Comparison of ENCODE assay signal across 14 cellular contexts in the genomic region with DNA sequence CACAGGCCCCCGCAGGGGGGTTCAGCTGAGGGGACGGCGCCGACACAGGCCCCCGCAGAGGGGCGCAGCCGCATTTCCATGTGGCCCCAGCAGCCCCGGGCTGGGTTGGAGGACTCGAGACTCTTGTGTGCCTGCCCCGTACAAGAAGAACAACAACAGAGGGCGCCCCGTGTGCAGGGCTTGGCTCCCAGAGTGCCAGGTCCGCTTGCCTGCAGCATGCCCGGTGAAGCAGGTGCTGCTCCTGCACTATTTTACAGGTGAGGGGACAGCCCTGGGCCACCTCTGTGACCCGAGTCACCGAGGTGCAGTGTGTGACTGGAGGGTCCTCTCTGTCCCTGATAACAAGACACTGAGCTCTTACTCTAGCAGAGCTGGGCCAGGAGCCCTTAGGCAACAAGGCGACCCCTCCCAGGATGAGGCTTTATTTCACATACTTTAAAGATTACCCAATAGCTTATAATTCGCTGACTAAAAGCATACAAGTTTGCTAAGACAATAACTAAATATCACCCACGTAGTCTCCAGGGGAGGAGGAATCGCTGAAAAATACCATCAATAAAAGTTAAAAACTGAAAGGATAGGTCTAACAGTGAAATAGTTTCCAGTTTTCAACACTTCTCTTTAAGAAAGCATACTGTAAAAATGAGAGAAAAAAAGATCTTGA. TPM values are rescaled to one million over a fixed set of nuclear protein-coding genes. Genes with fewer than 3 reads are reported as not detected.
DNase-seq lines count a peak whose midpoint lies in the region; ATAC-seq, FAIRE-seq and TF ChIP-seq lines count a peak whose summit lies in the region.
"Had no signal": no experiment of that assay in that cellular context is flagged by ENCODE, and none has a peak within 500 bp of the region (broad histone marks: within the 10 kb centered on the region; RNA-seq: fewer than 3 reads in every experiment).

No MANE protein-coding gene starts in this region.

- H3K27ac ChIP-seq in kidney (ENCODE audit: low read depth in 2 of 2, low read length in 2 of 2), result no peak overlapping the region
- H3K27ac ChIP-seq: skin epidermis had no signal

- no peak overlapping the region for H3K9ac ChIP-seq in kidney (ENCODE audit: low read length in 2 of 2)

- H3K9me3 ChIP-seq in kidney (ENCODE audit: control insufficient read depth in 1 of 2, low read length in 2 of 2), result no peaks in the 10 kb centered on the region

- H3K36me3 ChIP-seq in bronchial epithelial cell (ENCODE audit: control insufficient read depth, insufficient read depth, low read length) (no peaks in the 10 kb centered on the region), kidney (ENCODE audit: control insufficient read depth in 1 of 2, insufficient read depth in 2 of 2, low read length in 2 of 2) (no peaks in the 10 kb centered on the region)

- intact Hi-C loops in activated CD8-positive, alpha-beta T cell treated with anti-CD3 and anti-CD28 coated beads for 36 hours (cut with micrococcal nuclease), result no loop called here
- intact Hi-C loops in kidney (cut with DNase I), result no loop called here

- FAIRE-seq in bronchial epithelial cell (lab: Jason Lieb, UNC) (no peak), kidney (lab: Jason Lieb, UNC) (no peak)
- FAIRE-seq: GM12878 had no signal

- CTCF ChIA-PET in activated CD8-positive, alpha-beta T cell treated with anti-CD3 and anti-CD28 coated beads for 36 hours (lab: Charles Lee), result interaction anchor here (1.1 kb wide), 1 partner anchor 12 kb away, joined by 3 read pairs; no protein-coding TSS in a partner anchor
- CTCF ChIA-PET in activated CD8-positive, alpha-beta T cell treated with anti-CD3 and anti-CD28 coated beads, Interleukin-2, amount 10 ng/mL, durations not matched to agents 7 days and 5 days (lab: Charles Lee), result no interaction called here

- POLR2A ChIA-PET in activated CD8-positive, alpha-beta T cell treated with anti-CD3 and anti-CD28 coated beads for 36 hours (lab: Charles Lee), result interaction anchor here (0.6 kb wide), 1 partner anchor 295 kb away, joined by 4 read pairs; no protein-coding TSS in a partner anchor
- POLR2A ChIA-PET in activated CD8-positive, alpha-beta T cell treated with anti-CD3 and anti-CD28 coated beads, Interleukin-2, amount 10 ng/mL, durations not matched to agents 7 days and 5 days (lab: Charles Lee), result interaction anchor here (0.6 kb wide), 1 partner anchor 21 kb away, joined by 5 read pairs; no protein-coding TSS in a partner anchor

- H3K27ac Mint-ChIP-seq in activated CD8-positive, alpha-beta T cell treated with anti-CD3 and anti-CD28 coated beads for 36 hours, result no peak overlapping the region
- H3K27ac Mint-ChIP-seq in activated CD8-positive, alpha-beta T cell treated with anti-CD3 and anti-CD28 coated beads, Interleukin-2, amount 10 ng/mL, durations not matched to agents 7 days and 5 days, result no peak overlapping the region
- H3K27ac Mint-ChIP-seq in type B pancreatic cell, result peak overlapping the region; percentile 44
- H3K27ac Mint-ChIP-seq: T-helper 1 cell treated with Interleukin-12 subunit alpha and Interleukin-12 subunit beta and Interleukin-4 antibody, amounts not matched to agents 30 μg/mL and 1 μg/mL, for 36 hours had no signal

- H3K36me3 Mint-ChIP-seq in activated CD8-positive, alpha-beta T cell treated with anti-CD3 and anti-CD28 coated beads for 36 hours (ENCODE audit: low read depth), result no peaks in the 10 kb centered on the region
- H3K36me3 Mint-ChIP-seq in activated CD8-positive, alpha-beta T cell treated with anti-CD3 and anti-CD28 coated beads, Interleukin-2, amount 10 ng/mL, durations not matched to agents 7 days and 5 days (ENCODE audit: low read depth), result no peaks in the 10 kb centered on the region
- H3K36me3 Mint-ChIP-seq in type B pancreatic cell, result no peaks in the 10 kb centered on the region

- no peak overlapping the region for H3K4me3 ChIP-seq in bronchial epithelial cell (ENCODE audit: low read depth, low read length)
- H3K4me3 ChIP-seq in kidney (ENCODE audit: low read length in 2 of 2), result no peak overlapping the region
- H3K4me3 ChIP-seq: GM12878, skin epidermis had no signal

- H3K4me1 ChIP-seq in kidney (ENCODE audit: control insufficient read depth in 1 of 2, insufficient read depth in 1 of 2, low read depth in 1 of 2, low read length in 2 of 2), result no peaks in the 10 kb centered on the region

- ATAC-seq in activated CD8-positive, alpha-beta T cell treated with anti-CD3 and anti-CD28 coated beads for 36 hours, result no peak
- no peak for ATAC-seq in activated CD8-positive, alpha-beta T cell treated with anti-CD3 and anti-CD28 coated beads, Interleukin-2, amount 10 ng/mL, durations not matched to agents 7 days and 5 days
- ATAC-seq: GM12878 had no signal

- H3K27me3 ChIP-seq in bronchial epithelial cell (ENCODE audit: control insufficient read depth, insufficient read depth, low read length), result no peaks in the 10 kb centered on the region

- TF ChIP-seq CTCF in activated CD8-positive, alpha-beta T cell treated with anti-CD3 and anti-CD28 coated beads for 36 hours (IDR thresholded peaks at IDR 0.05), result no peak
- no peak for TF ChIP-seq CTCF in bronchial epithelial cell (IDR thresholded peaks at IDR 0.05; ENCODE audit: insufficient read depth, low read length, severe bottlenecking)
- no peak for TF ChIP-seq CTCF in kidney (IDR thresholded peaks at IDR 0.05; ENCODE audit: borderline replicate concordance, extremely low read depth, insufficient read depth)
- TF ChIP-seq CTCF in type B pancreatic cell (conservative IDR thresholded peaks at IDR 0.05), result no peak

- peak; percentile 19 for DNase-seq in activated CD8-positive, alpha-beta T cell treated with anti-CD3 and anti-CD28 coated beads for 36 hours
- DNase-seq in activated CD8-positive, alpha-beta T cell treated with anti-CD3 and anti-CD28 coated beads, Interleukin-2, amount 10 ng/mL, durations not matched to agents 7 days and 5 days, result no peak
- DNase-seq in bronchial epithelial cell (ENCODE audit: low read depth), result peak; percentile 58
- peak; percentile 62 for DNase-seq in kidney
- no peak for DNase-seq in type B pancreatic cell (ENCODE audit: extremely low spot score, unreplicated experiment)
- no peak for DNase-seq in activated effector memory CD4-positive, alpha-beta T cell treated with Interleukin-2 at 50 U/mL for 16 hours
- no peak for DNase-seq in medulla oblongata (ENCODE audit: extremely low spot score)
- no peak for DNase-seq in amygdala (lab: John Stamatoyannopoulos, UW)
- DNase-seq: DMS153; effector memory CD4-positive, alpha-beta T cell; trophoblast cell had no signal

- H3K4me3 Mint-ChIP-seq in activated CD8-positive, alpha-beta T cell treated with anti-CD3 and anti-CD28 coated beads for 36 hours, result no peak overlapping the region
- H3K4me3 Mint-ChIP-seq in activated CD8-positive, alpha-beta T cell treated with anti-CD3 and anti-CD28 coated beads, Interleukin-2, amount 10 ng/mL, durations not matched to agents 7 days and 5 days, result no peak overlapping the region
- no peak overlapping the region for H3K4me3 Mint-ChIP-seq in type B pancreatic cell
- H3K4me3 Mint-ChIP-seq: T-helper 1 cell treated with Interleukin-12 subunit alpha and Interleukin-12 subunit beta and Interleukin-4 antibody, amounts not matched to agents 30 μg/mL and 1 μg/mL, for 36 hours had no signal

- H3K9me3 Mint-ChIP-seq in activated CD8-positive, alpha-beta T cell treated with anti-CD3 and anti-CD28 coated beads for 36 hours, result no peaks in the 10 kb centered on the region
- no peaks in the 10 kb centered on the region for H3K9me3 Mint-ChIP-seq in activated CD8-positive, alpha-beta T cell treated with anti-CD3 and anti-CD28 coated beads, Interleukin-2, amount 10 ng/mL, durations not matched to agents 7 days and 5 days (ENCODE audit: insufficient read depth)
- H3K9me3 Mint-ChIP-seq in type B pancreatic cell, result no peaks in the 10 kb centered on the region
- H3K9me3 Mint-ChIP-seq: T-helper 1 cell treated with Interleukin-12 subunit alpha and Interleukin-12 subunit beta and Interleukin-4 antibody, amounts not matched to agents 30 μg/mL and 1 μg/mL, for 36 hours had no signal

- H3K27me3 Mint-ChIP-seq in activated CD8-positive, alpha-beta T cell treated with anti-CD3 and anti-CD28 coated beads for 36 hours, result peaks cover 18% of the 10 kb centered on the region
- H3K27me3 Mint-ChIP-seq in activated CD8-positive, alpha-beta T cell treated with anti-CD3 and anti-CD28 coated beads, Interleukin-2, amount 10 ng/mL, durations not matched to agents 7 days and 5 days (ENCODE audit: low read depth), result peaks cover 16% of the 10 kb centered on the region
- peaks cover 19% of the 10 kb centered on the region for H3K27me3 Mint-ChIP-seq in type B pancreatic cell

- H3K4me1 Mint-ChIP-seq in activated CD8-positive, alpha-beta T cell treated with anti-CD3 and anti-CD28 coated beads for 36 hours (ENCODE audit: low read depth), result no peaks in the 10 kb centered on the region
- no peaks in the 10 kb centered on the region for H3K4me1 Mint-ChIP-seq in activated CD8-positive, alpha-beta T cell treated with anti-CD3 and anti-CD28 coated beads, Interleukin-2, amount 10 ng/mL, durations not matched to agents 7 days and 5 days (ENCODE audit: low read depth)
- H3K4me1 Mint-ChIP-seq in type B pancreatic cell (ENCODE audit: unreplicated experiment), result no peaks in the 10 kb centered on the region

RNA-seq across cellular contexts. Expression of a gene that starts 41.7 kb away (rescaled TPM):
- 1 to 10 TPM; 3.2 to 3.3 TPM for total RNA-seq in activated CD8-positive, alpha-beta T cell treated with anti-CD3 and anti-CD28 coated beads for 36 hours
- 1 to 10 TPM; 1.6 to 1.9 TPM for total RNA-seq in activated CD8-positive, alpha-beta T cell treated with anti-CD3 and anti-CD28 coated beads, Interleukin-2, amount 10 ng/mL, durations not matched to agents 7 days and 5 days
- total RNA-seq in bronchial epithelial cell (0.64 and 1.6 TPM in 2 replicates), kidney (10.5 TPM), type B pancreatic cell (ENCODE audit: low replicate concordance) (6.4 and 8.0 TPM in 2 replicates)
- 36.9 TPM for polyA plus RNA-seq in kidney (ENCODE audit: insufficient read depth, low read depth, low replicate concordance)

RNA-seq across cellular contexts. Expression of a gene that starts 46.2 kb away (rescaled TPM):
- 10 to 100 TPM; 27.0 to 28.9 TPM for total RNA-seq in activated CD8-positive, alpha-beta T cell treated with anti-CD3 and anti-CD28 coated beads for 36 hours
- 10 to 100 TPM; 34.4 to 38.6 TPM for total RNA-seq in activated CD8-positive, alpha-beta T cell treated with anti-CD3 and anti-CD28 coated beads, Interleukin-2, amount 10 ng/mL, durations not matched to agents 7 days and 5 days
- 4.2 and 6.8 TPM in 2 replicates for total RNA-seq in bronchial epithelial cell
- 7.8 TPM for total RNA-seq in kidney
- polyA plus RNA-seq in kidney (ENCODE audit: insufficient read depth, low read depth, low replicate concordance), result 1.1 TPM
- total RNA-seq in type B pancreatic cell (ENCODE audit: low replicate concordance), result 14.2 and 27.8 TPM in 2 replicates

Comparison
In these comparisons a context has a peak if more than half of its experiments do, and no peak if none do; other contexts are left out.
1. DNase-seq: peak in activated CD8-positive, alpha-beta T cell treated with anti-CD3 and anti-CD28 coated beads for 36 hours (single experiment), bronchial epithelial cell (single experiment) and kidney (single experiment); none in activated CD8-positive, alpha-beta T cell treated with anti-CD3 and anti-CD28 coated beads, Interleukin-2, amount 10 ng/mL, durations not matched to agents 7 days and 5 days (single experiment), type B pancreatic cell (single experiment), activated effector memory CD4-positive, alpha-beta T cell treated with Interleukin-2 at 50 U/mL for 16 hours (single experiment), medulla oblongata (single experiment) and amygdala (0 of 56).